ENCODE assay signal across 9 cellular contexts in the genomic region with DNA sequence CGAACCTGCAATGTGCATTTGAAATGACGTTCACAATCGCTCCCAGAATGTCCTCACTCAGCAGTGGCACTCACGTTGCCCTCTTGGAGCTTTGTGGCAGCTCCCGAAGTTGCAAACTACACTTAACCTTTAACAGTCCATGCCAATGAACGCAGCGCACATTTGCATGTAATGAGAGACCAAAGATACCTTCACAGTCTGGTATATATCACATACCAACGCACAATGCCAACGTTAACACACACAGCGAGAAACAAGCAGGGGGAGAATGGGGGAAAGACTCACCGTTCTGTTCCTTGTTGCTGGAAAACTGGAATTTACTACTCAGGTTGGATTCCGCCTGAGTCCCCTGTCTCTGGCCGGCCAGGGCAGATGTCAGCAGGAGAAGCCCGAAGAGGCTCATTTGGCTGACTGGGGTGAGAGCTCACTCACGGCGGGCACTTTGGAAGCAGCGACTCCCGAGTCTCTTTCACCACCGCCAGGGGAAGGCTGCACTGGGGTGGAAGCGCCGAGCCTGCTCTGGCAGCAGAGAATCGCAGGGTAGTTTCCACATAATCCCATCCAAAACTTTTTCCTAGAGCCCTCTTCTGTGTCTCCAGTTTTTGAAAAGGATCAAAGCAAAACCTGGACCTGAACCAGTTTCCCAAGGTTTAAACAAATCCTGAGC. TPM values are rescaled to one million over a fixed set of nuclear protein-coding genes. Genes with fewer than 3 reads are reported as not detected.
DNase-seq lines count a peak whose midpoint lies in the region; ATAC-seq and TF ChIP-seq lines count a peak whose summit lies in the region.
"Had no signal": no experiment of that assay in that cellular context is flagged by ENCODE, and none has a peak within 500 bp of the region (broad histone marks: within the 10 kb centered on the region; RNA-seq: fewer than 3 reads in every experiment).

No MANE protein-coding gene starts in this region.

- H3K4me2 ChIP-seq in MM.1S (ENCODE audit: low read depth, low read length) = peak overlapping the region; percentile 81

- no peaks in the 10 kb centered on the region for H3K27me3 ChIP-seq in MM.1S (replicated peaks; ENCODE audit: insufficient read depth, low read length)

- H3K79me2 ChIP-seq in MM.1S (ENCODE audit: low read length) = no peaks in the 10 kb centered on the region

- H3K9me3 ChIP-seq in MM.1S (replicated peaks; ENCODE audit: insufficient read depth, low read length) = no peaks in the 10 kb centered on the region

- H3K9me3 Mint-ChIP-seq in activated naive CD8-positive, alpha-beta T cell (ENCODE audit: low read depth) = peaks cover 10% of the 10 kb centered on the region
- H3K9me3 Mint-ChIP-seq in glutamatergic neuron (ENCODE audit: unreplicated experiment) (peaks cover 2% of the 10 kb centered on the region), nephron progenitor cell (no peaks in the 10 kb centered on the region)

- H3K4me1 Mint-ChIP-seq in activated naive CD8-positive, alpha-beta T cell (ENCODE audit: low read depth) = peaks cover 11% of the 10 kb centered on the region
- peaks cover 2% of the 10 kb centered on the region for H3K4me1 Mint-ChIP-seq in glutamatergic neuron (ENCODE audit: low read depth, unreplicated experiment)
- H3K4me1 Mint-ChIP-seq in nephron progenitor cell = peaks cover 71% of the 10 kb centered on the region

- H3K36me3 Mint-ChIP-seq in activated naive CD8-positive, alpha-beta T cell = no peaks in the 10 kb centered on the region
- H3K36me3 Mint-ChIP-seq in glutamatergic neuron (ENCODE audit: unreplicated experiment) = no peaks in the 10 kb centered on the region
- peaks cover 3% of the 10 kb centered on the region for H3K36me3 Mint-ChIP-seq in nephron progenitor cell (ENCODE audit: low read depth)

- H3K36me3 ChIP-seq in MM.1S (replicated peaks; ENCODE audit: insufficient read depth, low read length) = no peaks in the 10 kb centered on the region

- H3K4me3 Mint-ChIP-seq in activated naive CD8-positive, alpha-beta T cell = peak overlapping the region; percentile 59
- H3K4me3 Mint-ChIP-seq in glutamatergic neuron (ENCODE audit: unreplicated experiment) (peak overlapping the region; percentile 78), nephron progenitor cell (peak overlapping the region; percentile 94)

- H3K4me1 ChIP-seq in MM.1S (ENCODE audit: low read length) = peaks cover 27% of the 10 kb centered on the region

- ATAC-seq in GM19463 (IDR thresholded peaks at IDR 0.05; ENCODE audit: unreplicated experiment) = no peak

- H3K27ac Mint-ChIP-seq in activated naive CD8-positive, alpha-beta T cell = no peak overlapping the region
- H3K27ac Mint-ChIP-seq in glutamatergic neuron (ENCODE audit: unreplicated experiment) (no peak overlapping the region), nephron progenitor cell (peak overlapping the region; percentile 83)

- DNase-seq in MM.1S (peak; percentile 55), glutamatergic neuron (peak; percentile 70), nephron progenitor cell (peak; percentile 70), NCI-H1694 treated with DMSO at 0.1 percent for 48 hours (lab: John Stamatoyannopoulos, UW) (no peak), RKO (ENCODE audit: low spot score) (no peak)

- H2AFZ ChIP-seq in MM.1S (ENCODE audit: low read length) = peak overlapping the region; percentile 64

- no peak overlapping the region; the same call in 1 of the 2 replicates for H3K27ac ChIP-seq in MM.1S (ENCODE audit: low read length)

- peak overlapping the region; percentile 21; the same call in 1 of the 2 replicates for H3K9ac ChIP-seq in MM.1S (ENCODE audit: low read length)

- no peaks in the 10 kb centered on the region for H4K20me1 ChIP-seq in MM.1S (ENCODE audit: insufficient read depth, low read length)

- TF ChIP-seq CTCF in MM.1S (IDR thresholded peaks at IDR 0.05; ENCODE audit: low read length) = peak; percentile 43
- no peak for TF ChIP-seq CTCF in glutamatergic neuron (IDR thresholded peaks at IDR 0.05; ENCODE audit: partially characterized antibody, unreplicated experiment)
- peak; percentile 32 for TF ChIP-seq CTCF in nephron progenitor cell (IDR thresholded peaks at IDR 0.05)

- no peaks in the 10 kb centered on the region for H3K9me2 ChIP-seq in MM.1S (replicated peaks; ENCODE audit: insufficient read depth, low read length)

- H3K4me3 ChIP-seq in GM08714 (ENCODE audit: low read length) = peak overlapping the region; percentile 41
- H3K4me3 ChIP-seq in MM.1S (ENCODE audit: low read length) = peak overlapping the region; percentile 69

- H3K27me3 Mint-ChIP-seq in activated naive CD8-positive, alpha-beta T cell = peaks cover 53% of the 10 kb centered on the region
- H3K27me3 Mint-ChIP-seq in glutamatergic neuron (ENCODE audit: unreplicated experiment) (peaks cover 6% of the 10 kb centered on the region), nephron progenitor cell (ENCODE audit: low read depth, poor library complexity) (peaks cover 11% of the 10 kb centered on the region)

- peaks cover 19% of the 10 kb centered on the region for H3F3A ChIP-seq in MM.1S (ENCODE audit: insufficient read depth, low read length)

RNA-seq across cellular contexts. Expression of a gene that starts 1.0 kb away (rescaled TPM):
- 0.64 TPM for total RNA-seq in glutamatergic neuron (ENCODE audit: unreplicated experiment)
- total RNA-seq: T-helper 2 cell treated with Interferon-gamma antibody and Interleukin-4, amounts not matched to agents 100 ng/mL and 5 ng/mL, for 36 hours had no signal

Comparison
In these comparisons a context has a peak if more than half of its experiments do, and no peak if none do; other contexts are left out.
1. DNase-seq: peak in MM.1S (single experiment), glutamatergic neuron (single experiment) and nephron progenitor cell (single experiment); none in NCI-H1694 treated with DMSO at 0.1 percent for 48 hours (single experiment) and RKO (single experiment).
2. Peak in every context shown above with its lines, with median percentiles within 50 percentile points of each other: H3K4me3 Mint-ChIP-seq.